Comparison of ENCODE assay signal across 8 cellular contexts in the genomic region with DNA sequence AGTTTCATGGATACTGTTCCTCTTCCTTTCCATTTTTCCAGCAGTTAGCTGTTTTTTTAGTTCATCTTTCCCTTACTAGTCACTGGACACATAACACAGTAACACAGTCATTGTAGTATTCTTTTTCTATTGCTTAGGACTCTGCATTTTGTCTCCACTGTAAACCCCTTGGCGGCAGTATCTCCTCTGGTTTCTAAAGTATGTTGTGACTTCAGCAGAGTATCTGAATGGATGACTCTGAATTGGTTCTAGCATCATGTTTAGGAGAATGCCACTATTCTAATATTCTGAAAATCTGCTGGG. TPM values are rescaled to one million over a fixed set of nuclear protein-coding genes. Genes with fewer than 3 reads are reported as not detected.
DNase-seq lines count a peak whose midpoint lies in the region; ATAC-seq, FAIRE-seq and TF ChIP-seq lines count a peak whose summit lies in the region.

No MANE protein-coding gene starts in this region.

- peaks cover 6 to 15% of the 10 kb centered on the region in 2 experiments; a peak in 2 of 3 replicates for H3K36me3 ChIP-seq in HEK293 (ENCODE audit: control insufficient read depth in 2 of 2, insufficient read depth in 1 of 2, low read length in 2 of 2)
- H3K36me3 ChIP-seq in naive thymus-derived CD4-positive, alpha-beta T cell (ENCODE audit: control insufficient read depth in 2 of 3, insufficient read depth in 3 of 3, low read length in 3 of 3) = peaks cover 0 to 5% (median 0%) of the 10 kb centered on the region in 3 experiments

- CTCF ChIA-PET in HEK293 (lab: Yijun Ruan, JAX) = interaction anchor here (0.6 to 2.8 kb wide), 9 partner anchors 10 to 924 kb away, joined by 3 to 21 read pairs (median 3); partner anchors contain the start of gene HFM1
- CTCF ChIA-PET in naive thymus-derived CD4-positive, alpha-beta T cell (lab: Charles Lee) = interaction anchor here (0.7 to 1.3 kb wide), 3 partner anchors 9 to 1127 kb away, joined by 3 read pairs; no protein-coding TSS in a partner anchor

- no peaks in the 10 kb centered on the region for H3K9me3 ChIP-seq in HEK293 (ENCODE audit: control insufficient read depth, insufficient read depth, low read depth, low read length)
- H3K9me3 ChIP-seq in naive thymus-derived CD4-positive, alpha-beta T cell (ENCODE audit: control insufficient read depth in 2 of 3, low read length in 3 of 3) = no peaks in the 10 kb centered on the region

- no peaks in the 10 kb centered on the region for H3K4me1 ChIP-seq in HEK293 (ENCODE audit: control insufficient read depth, insufficient read depth, low read length)
- H3K4me1 ChIP-seq in naive thymus-derived CD4-positive, alpha-beta T cell (ENCODE audit: control insufficient read depth in 2 of 2, insufficient read depth in 2 of 2, low read length in 2 of 2) = peaks cover 0 to 11% of the 10 kb centered on the region in 2 donors

- H3K27me3 Mint-ChIP-seq in immature natural killer cell (ENCODE audit: low read depth in 3 of 3) = peaks cover 0 to 6% (median 6%) of the 10 kb centered on the region in 3 donors
- H3K27me3 Mint-ChIP-seq in naive thymus-derived CD4-positive, alpha-beta T cell = no peaks in the 10 kb centered on the region
- H3K27me3 Mint-ChIP-seq in stimulated activated naive B cell treated with anti-CD40 and anti-IgM and Interleukin-4, amounts not matched to agents 10 μg/mL and 1 μg/mL and 100 μg/mL, for 72 hours = no peaks in the 10 kb centered on the region

- H3K9me3 Mint-ChIP-seq in immature natural killer cell = no peaks in the 10 kb centered on the region
- H3K9me3 Mint-ChIP-seq in naive thymus-derived CD4-positive, alpha-beta T cell = no peaks in the 10 kb centered on the region
- H3K9me3 Mint-ChIP-seq in stimulated activated naive B cell treated with anti-CD40 and anti-IgM and Interleukin-4, amounts not matched to agents 10 μg/mL and 1 μg/mL and 100 μg/mL, for 72 hours = no peaks in the 10 kb centered on the region

- H3K4me1 Mint-ChIP-seq in immature natural killer cell = peaks cover 16 to 18% of the 10 kb centered on the region in 2 donors
- peaks cover 14 to 34% (median 18%) of the 10 kb centered on the region in 7 donors for H3K4me1 Mint-ChIP-seq in naive thymus-derived CD4-positive, alpha-beta T cell
- peaks cover 0 to 9% of the 10 kb centered on the region in 2 donors for H3K4me1 Mint-ChIP-seq in stimulated activated naive B cell treated with anti-CD40 and anti-IgM and Interleukin-4, amounts not matched to agents 10 μg/mL and 1 μg/mL and 100 μg/mL, for 72 hours

- DNase-seq in D721Med (ENCODE audit: insufficient read length, low spot score) = no peak
- DNase-seq in SK-MEL-5 (ENCODE audit: low read depth, low spot score) = peak; percentile 61
- DNase-seq in immature natural killer cell = no peak
- no peak for DNase-seq in stimulated activated CD4-positive, alpha-beta T cell treated with anti-CD3 and anti-CD28 coated beads, Interleukin-2, amount 100 ng/mL, for 24 hours
- no peak for DNase-seq in naive thymus-derived CD4-positive, alpha-beta T cell
- no peak for DNase-seq in stimulated activated naive B cell treated with anti-CD40 and anti-IgM and Interleukin-4, amounts not matched to agents 10 μg/mL and 1 μg/mL and 100 μg/mL, for 72 hours

- no peak for FAIRE-seq in D721Med (lab: Jason Lieb, UNC)

- no peak overlapping the region for H3K27ac ChIP-seq in HEK293 (ENCODE audit: extremely low read depth, low read depth, low read length)
- no peak overlapping the region for H3K27ac ChIP-seq in naive thymus-derived CD4-positive, alpha-beta T cell (ENCODE audit: low read depth, low read length)

- intact Hi-C loops in naive thymus-derived CD4-positive, alpha-beta T cell (cut with micrococcal nuclease) = loop anchor here (1.0 to 5.0 kb wide), 7 partner anchors 53 to 1574 kb away; partner anchors contain the start of genes BTBD8 (in 2 of the 2), GLMN (in 2 of the 2), RPAP2 (in 2 of the 2) and MTF2 (in 1 of the 2)

- POLR2A ChIA-PET in HEK293 (lab: Yijun Ruan, JAX) = interaction anchor here (0.7 to 1.0 kb wide), 2 partner anchors 11 to 369 kb away, joined by 3 read pairs; no protein-coding TSS in a partner anchor
- POLR2A ChIA-PET in naive thymus-derived CD4-positive, alpha-beta T cell (lab: Charles Lee) = no interaction called here

- peaks cover 0 to 3% (median 0%) of the 10 kb centered on the region in 3 donors for H3K36me3 Mint-ChIP-seq in immature natural killer cell
- peaks cover 0 to 10% (median 0%) of the 10 kb centered on the region in 5 donors for H3K36me3 Mint-ChIP-seq in naive thymus-derived CD4-positive, alpha-beta T cell
- peaks cover 0 to 9% of the 10 kb centered on the region in 2 donors for H3K36me3 Mint-ChIP-seq in stimulated activated naive B cell treated with anti-CD40 and anti-IgM and Interleukin-4, amounts not matched to agents 10 μg/mL and 1 μg/mL and 100 μg/mL, for 72 hours

- in situ Hi-C loops in SK-MEL-5 (cut with HindIII; ENCODE audit: low pct_unique_long_range_greater_than_20kb, low sequenced_read_pairs) = loop anchor here (25.0 kb wide), 1 partner anchor 434 kb away; the partner anchor contains the start of gene BRDT

- TF ChIP-seq CTCF in D721Med (IDR thresholded peaks at IDR 0.05; ENCODE audit: insufficient read depth, missing control alignments) = peak; percentile 24
- TF ChIP-seq CTCF in HEK293 (tag by site-specific recombination; IDR thresholded peaks at IDR 0.05) = no peak

- no peak for ATAC-seq in naive thymus-derived CD4-positive, alpha-beta T cell
- no peak for ATAC-seq in stimulated activated naive B cell treated with anti-CD40 and anti-IgM and Interleukin-4, amounts not matched to agents 10 μg/mL and 1 μg/mL and 100 μg/mL, for 72 hours (replicated peaks)
- ATAC-seq in HG02642 (IDR thresholded peaks at IDR 0.05; ENCODE audit: poor library complexity, unreplicated experiment) = no peak

- no peaks in the 10 kb centered on the region for H3K27me3 ChIP-seq in naive thymus-derived CD4-positive, alpha-beta T cell (ENCODE audit: control insufficient read depth in 2 of 2, insufficient read depth in 2 of 2, low read length in 2 of 2)

- peak overlapping the region in 2 of 6 donors; percentile 1 to 11 for H3K27ac Mint-ChIP-seq in immature natural killer cell
- H3K27ac Mint-ChIP-seq in naive thymus-derived CD4-positive, alpha-beta T cell = peak overlapping the region in 2 of 9 donors; percentile 74
- no peak overlapping the region for H3K27ac Mint-ChIP-seq in stimulated activated naive B cell treated with anti-CD40 and anti-IgM and Interleukin-4, amounts not matched to agents 10 μg/mL and 1 μg/mL and 100 μg/mL, for 72 hours

- H3K4me3 ChIP-seq in HEK293 (ENCODE audit: low read depth, low read length) = peak overlapping the region; percentile 22; the same call in 1 of the 2 replicates
- H3K4me3 ChIP-seq in naive thymus-derived CD4-positive, alpha-beta T cell (ENCODE audit: low read length) = no peak overlapping the region

- H3K4me3 Mint-ChIP-seq in immature natural killer cell = peak overlapping the region; percentile 15 to 75 (median 25)
- peak overlapping the region in 5 of 10 donors; percentile 23 to 58 (median 38) for H3K4me3 Mint-ChIP-seq in naive thymus-derived CD4-positive, alpha-beta T cell
- peak overlapping the region in 1 of 2 donors; percentile 17 for H3K4me3 Mint-ChIP-seq in stimulated activated naive B cell treated with anti-CD40 and anti-IgM and Interleukin-4, amounts not matched to agents 10 μg/mL and 1 μg/mL and 100 μg/mL, for 72 hours

TF ChIP-seq in HEK293, 187 proteins besides CTCF, POLR2A, EP300 and RAD21:
- 0 out of 2 replicates have a peak, but pooled peaks have one; percentile 13 for TF ChIP-seq ZNF335 (tag by site-specific recombination; conservative IDR thresholded peaks at IDR 0.05)
- peak; percentile 24; the same call in 1 of the 2 replicates for TF ChIP-seq ZBTB17 (tag by site-specific recombination; IDR thresholded peaks at IDR 0.05)
- peak; percentile 73 for TF ChIP-seq ZBTB20 (tag by site-specific recombination; IDR thresholded peaks at IDR 0.05)
- no peak for TF ChIP-seq ZNF600 (tag by site-specific recombination; IDR thresholded peaks at IDR 0.05)
- no peak for TF ChIP-seq ZNF211 (tag by site-specific recombination; IDR thresholded peaks at IDR 0.05; ENCODE audit: low read depth)
- no peak for TF ChIP-seq ZSCAN30 (tag by site-specific recombination; IDR thresholded peaks at IDR 0.05)

RNA-seq across cellular contexts. Expression of gene CDC7, which starts 2.2 kb away (rescaled TPM):
- 9.3 and 9.9 TPM in 2 replicates for total RNA-seq in SK-MEL-5 (2014; rRNA removed; shearing (Covaris generic))
- 7.8 and 12.5 TPM in 2 replicates for polyA plus RNA-seq in SK-MEL-5 (2015; cell fraction: cytosol; rRNA removed)
- 40.3 and 53.2 TPM in 2 replicates for polyA plus RNA-seq in SK-MEL-5 (2015; cell fraction: nucleus; rRNA removed)
- polyA plus RNA-seq in immature natural killer cell = 1 to 10 TPM; 1.2 to 3.8 (median 2.4) TPM
- 10 to 100 TPM in 1 of 5 experiments, 1 to 10 TPM in 4; 5.3 to 17.9 (median 5.9) TPM for total RNA-seq in naive thymus-derived CD4-positive, alpha-beta T cell
- polyA plus RNA-seq in naive thymus-derived CD4-positive, alpha-beta T cell = 1 to 10 TPM; 3.6 to 4.4 TPM
